In genomic region chrX:35798042-35798441, GRCh38 we compare ENCODE assay signal across 30 cellular contexts. TPM values are rescaled to one million over a fixed set of nuclear protein-coding genes. Genes with fewer than 3 reads are reported as not detected.
DNase-seq lines count a peak whose midpoint lies in the region; ATAC-seq, FAIRE-seq and TF ChIP-seq lines count a peak whose summit lies in the region.
"Had no signal": no experiment of that assay in that cellular context is flagged by ENCODE, and none has a peak within 500 bp of the region (broad histone marks: within the 10 kb centered on the region; RNA-seq: fewer than 3 reads in every experiment).

TSS of gene MAGEB16 (plus strand) at chrX:35798342. CDS start at chrX:35802197, 3,855 bp downstream.

- no peaks in the 10 kb centered on the region for H3K36me3 ChIP-seq in PC-9 (ENCODE audit: low read depth)
- H3K36me3 ChIP-seq in K562 (ENCODE audit: control insufficient read depth, insufficient read depth, low read length), result no peaks in the 10 kb centered on the region
- H3K36me3 ChIP-seq in testis (ENCODE audit: low read depth, missing control alignments), result no peaks in the 10 kb centered on the region
- H3K36me3 ChIP-seq: BE2C, BLaER1 had no signal

- H3K9me3 ChIP-seq in PC-9 (ENCODE audit: insufficient read depth, low read depth), result no peaks in the 10 kb centered on the region
- no peaks in the 10 kb centered on the region for H3K9me3 ChIP-seq in K562 (replicated peaks; ENCODE audit: control insufficient read depth, insufficient read depth, low read depth, low read length)
- no peaks in the 10 kb centered on the region for H3K9me3 ChIP-seq in testis
- H3K9me3 ChIP-seq: BE2C, BLaER1 had no signal

- H3K27ac ChIP-seq in PC-9 (no peak within 1 kb of the TSS), K562 (ENCODE audit: extremely low read depth, low read depth, low read length) (no peak within 1 kb of the TSS), testis (no peak within 1 kb of the TSS)
- H3K27ac ChIP-seq: BLaER1 had no signal

- intact Hi-C loops in PC-9 (cut with micrococcal nuclease; ENCODE audit: unreplicated experiment) (no loop called here), K562 (cut with micrococcal nuclease) (no loop called here), testis (cut with DNase I; ENCODE audit: low total_unique reads) (no loop called here), left cardiac atrium (cut with DNase I) (no loop called here)

- WGBS in K562 (ENCODE audit: insufficient coverage, low coverage, missing lambda C conversion rate), result 0% methylated on average over 9 of the region's 15 CpGs
- WGBS in testis, 2 donors, result 40 to 91% methylated on average over 3 to 15 of the region's 15 CpGs

- no peak for TF ChIP-seq CTCF in PC-9 (conservative IDR thresholded peaks at IDR 0.05)
- TF ChIP-seq CTCF in K562 (IDR thresholded peaks at IDR 0.05 in 2 of 3, conservative IDR thresholded peaks at IDR 0.05 in 1 of 3; ENCODE audit: insufficient read depth in 2 of 3, low read depth in 1 of 3, low read length in 3 of 3), result no peak
- no peak for TF ChIP-seq CTCF in testis (IDR thresholded peaks at IDR 0.05)

- no peak for FAIRE-seq in K562 (lab: Jason Lieb, UNC)
- FAIRE-seq: A204.1, GM12878, GM12892, GM18507, GM19239 had no signal

- no peaks in the 10 kb centered on the region for H3K9me2 ChIP-seq in PC-9 (ENCODE audit: insufficient read depth)

- no peak within 1 kb of the TSS; the same call in 1 of the 2 replicates for H3K4me3 ChIP-seq in PC-9
- H3K4me3 ChIP-seq in K562, result no peak within 1 kb of the TSS
- peak within 1 kb of the TSS; percentile 4 to 17 for H3K4me3 ChIP-seq in testis
- H3K4me3 ChIP-seq: BLaER1, GM12878 had no signal

- H3K9ac ChIP-seq in K562 (ENCODE audit: insufficient read depth in 1 of 2, low read depth in 2 of 2, low read length in 2 of 2), result no peak within 1 kb of the TSS
- H3K9ac ChIP-seq: BLaER1 had no signal

- ATAC-seq in K562 (no peak), left cardiac atrium (no peak), GM18873 (IDR thresholded peaks at IDR 0.05; ENCODE audit: low FRiP score, unreplicated experiment) (no peak)
- ATAC-seq: GM12878 had no signal

- CTCF ChIA-PET in PC-9 (lab: Charles Lee), result no interaction called here
- CTCF ChIA-PET in K562 (lab: Yijun Ruan, JAX; ENCODE audit: low intra/inter-chr PET ratio), result no interaction called here

- TF ChIP-seq EP300 in K562 (IDR thresholded peaks at IDR 0.05; ENCODE audit: low read length), result no peak

- H2AFZ ChIP-seq in PC-9 (peak within 1 kb of the TSS; percentile 74), K562 (ENCODE audit: low read depth, low read length) (no peak within 1 kb of the TSS)

- H3K4me1 ChIP-seq in PC-9 (replicated peaks; ENCODE audit: insufficient read depth), result no peaks in the 10 kb centered on the region
- H3K4me1 ChIP-seq in K562 (replicated peaks in 1 of 2; ENCODE audit: control insufficient read depth in 2 of 2, insufficient read depth in 2 of 2, low read length in 2 of 2), result no peaks in the 10 kb centered on the region
- no peaks in the 10 kb centered on the region for H3K4me1 ChIP-seq in testis
- H3K4me1 ChIP-seq: BE2C, BLaER1 had no signal

- H3K9me1 ChIP-seq in K562 (ENCODE audit: control insufficient read depth, insufficient read depth, low read length), result no peaks in the 10 kb centered on the region

- POLR2A ChIA-PET in PC-9 (lab: Charles Lee; ENCODE audit: unreplicated experiment), result no interaction called here
- POLR2A ChIA-PET in K562 (lab: Yijun Ruan, JAX), result no interaction called here

- no peaks in the 10 kb centered on the region for H3F3A ChIP-seq in PC-9 (ENCODE audit: insufficient read depth, low read depth)

- DNase-seq in PC-9, result no peak
- no peak for DNase-seq in K562 (ENCODE audit: extremely low read depth in 1 of 4, low spot score in 3 of 4)
- no peak for DNase-seq in testis
- no peak for DNase-seq in left cardiac atrium
- DNase-seq: 8988T; ACHN; BE2C; C1 segment of cervical spinal cord; CD4-positive, alpha-beta memory T cell; CD4-positive, CD25-positive, alpha-beta regulatory T cell; CD8-positive, alpha-beta memory T cell; COR-L47; DMS 273 treated with DMSO at 0.1 percent for 48 hours; DMS153; DMS53; DMS79; DND-41; EL; GDM1 had no signal

- H4K20me1 ChIP-seq in PC-9 (ENCODE audit: insufficient read depth) (no peaks in the 10 kb centered on the region), K562 (replicated peaks; ENCODE audit: control insufficient read depth, insufficient read depth, low read length) (no peaks in the 10 kb centered on the region)
- H4K20me1 ChIP-seq: BLaER1 had no signal

- no peaks in the 10 kb centered on the region for H3K27me3 ChIP-seq in PC-9 (ENCODE audit: insufficient read depth, low read depth)
- H3K27me3 ChIP-seq in K562 (ENCODE audit: control insufficient read depth in 2 of 2, insufficient read depth in 2 of 2, low read length in 2 of 2), result no peaks in the 10 kb centered on the region
- H3K27me3 ChIP-seq in testis, result no peaks in the 10 kb centered on the region
- H3K27me3 ChIP-seq: BE2C had no signal

- TF ChIP-seq POLR2A in K562 (conservative IDR thresholded peaks at IDR 0.05) (no peak), testis (IDR thresholded peaks at IDR 0.05) (no peak)

- in situ Hi-C loops in K562 (cut with MboI), result no loop called here

- TF ChIP-seq RAD21 in K562 (CRISPR knock-in tag; conservative IDR thresholded peaks at IDR 0.05 in 1 of 2, IDR thresholded peaks at IDR 0.05 in 1 of 2), result no peak

- BruUV-seq in PC-9 (replicated peaks; lab: Mats Ljungman, UMichigan) (no TSS peak), K562 (replicated peaks; lab: Mats Ljungman, UMichigan) (no TSS peak)

- H3K4me2 ChIP-seq in PC-9, result peak within 1 kb of the TSS; percentile 31; the same call in 1 of the 2 replicates
- no peak within 1 kb of the TSS for H3K4me2 ChIP-seq in K562 (ENCODE audit: insufficient read depth, low read length)
- H3K4me2 ChIP-seq: BLaER1 had no signal

- no peaks in the 10 kb centered on the region for H3K79me2 ChIP-seq in PC-9 (ENCODE audit: low read depth)
- H3K79me2 ChIP-seq in K562 (ENCODE audit: control insufficient read depth, insufficient read depth, low read length), result no peaks in the 10 kb centered on the region

TF ChIP-seq in K562, 482 proteins besides CTCF, POLR2A, EP300 and RAD21 (continues in another document):
- TF ChIP-seq VEZF1 (CRISPR knock-in tag; IDR thresholded peaks at IDR 0.05) (peak; percentile 25; the same call in 1 of the 2 replicates), TCF7L2 (IDR thresholded peaks at IDR 0.05; ENCODE audit: low read depth, low read length) (no peak), ZNF280B (CRISPR knock-in tag; IDR thresholded peaks at IDR 0.05) (no peak), ETV1 (tag; conservative IDR thresholded peaks at IDR 0.05; ENCODE audit: low read depth) (peak; percentile 18; the same call in 1 of the 2 replicates), ZNF740 (CRISPR knock-in tag; IDR thresholded peaks at IDR 0.05) (no peak), ZNF740 (tag; IDR thresholded peaks at IDR 0.05) (no peak)

RNA-seq across cellular contexts. Expression of gene MAGEB16, which starts in this region (rescaled TPM):
- total RNA-seq in PC-9 (2021) (not detected in 2 replicates), K562 (2014; rRNA removed) (0.86 and 0.98 TPM in 2 replicates), K562 (2014; rRNA removed; fragmentation: Illumina TruSeq; extraction: Trizol) (1.1 and 1.4 TPM in 2 replicates), K562 (2015; rRNA removed; fragmentation: Illumina TruSeq; extraction: Trizol) (0.60 and 0.87 TPM in 2 replicates), K562 (2021) (0.55 and 0.60 TPM in 2 replicates), testis (1 to 10 TPM; 2.8 to 7.2 TPM), left cardiac atrium (not detected)
- 0.25 TPM in 1 of 2 replicates, not detected in the other for total RNA-seq in K562 (2011; cell fraction: chromatin; rRNA removed; ENCODE audit: low replicate concordance)
- 0.26 TPM in 1 of 2 replicates, not detected in the other for total RNA-seq in K562 (2011; cell fraction: nucleolus; rRNA removed)
- total RNA-seq in K562 (2011; cell fraction: nucleoplasm; rRNA removed), result not detected in 2 replicates
- polyA plus RNA-seq in K562 (2011; rRNA removed) (0.20 and 0.24 TPM in 2 replicates), K562 (2014; fragmentation: Illumina TruSeq; extraction: Trizol) (0.89 and 1.3 TPM in 2 replicates), K562 (2014; fragmentation: Nextera tagmentation; extraction: Ambion mirVana) (1 to 10 TPM; 4.0 TPM), K562 (2014; rRNA removed) (1.2 and 1.6 TPM in 2 replicates), testis (ENCODE audit: insufficient read depth, low read depth, low replicate concordance) (9.6 TPM)
- 0.19 and 0.35 TPM in 2 replicates for polyA plus RNA-seq in K562 (2011; cell fraction: cytosol; rRNA removed)
- 0.06 TPM in 1 of 2 replicates, not detected in the other for polyA plus RNA-seq in K562 (2011; cell fraction: nucleus; rRNA removed)
- polyA plus RNA-seq in K562 (2012), result 1.1 and 1.3 TPM in 2 replicates
- 0.18 and 0.39 TPM in 2 replicates for polyA minus RNA-seq in K562 (2011; rRNA and poly(A)+ RNA removed)
- polyA minus RNA-seq in K562 (2011; cell fraction: cytosol; rRNA and poly(A)+ RNA removed), result not detected in 2 replicates
- not detected in 2 replicates for polyA minus RNA-seq in K562 (2011; cell fraction: nucleus; rRNA and poly(A)+ RNA removed)
- total RNA-seq: A673; CD4-positive, alpha-beta memory T cell; CD4-positive, CD25-positive, alpha-beta regulatory T cell; CD8-positive, alpha-beta memory T cell; G401 had no signal
- polyA plus RNA-seq: AG04450; CD14-positive monocyte; CD4-positive, alpha-beta memory T cell; CD4-positive, CD25-positive, alpha-beta regulatory T cell; CD8-positive, alpha-beta memory T cell had no signal

Comparison
In these comparisons a context has a peak if more than half of its experiments do, and no peak if none do; other contexts are left out.
1. H3K4me3 ChIP-seq: peak in testis (2 of 2); none in PC-9 (single experiment) and K562 (single experiment).